In genomic region chr12:122336015-122336946, GRCh38 we compare ENCODE assay signal across 8 cellular contexts.
A peak's percentile ranks its signal among the peaks of the same experiment; 100 is the strongest.
DNase-seq lines count a peak whose midpoint lies in the region; ATAC-seq and TF ChIP-seq lines count a peak whose summit lies in the region.

No MANE protein-coding gene starts in this region.

- DNase-seq in DMS79 treated with DMSO at 0.1 percent for 48 hours (lab: John Stamatoyannopoulos, UW) (peak; percentile 10), M059J (ENCODE audit: low read depth) (peak; percentile 18), WERI-Rb-1 (peak; percentile 35), dermis microvascular lymphatic vessel endothelial cell (ENCODE audit: low read depth in 2 of 2) (peak; percentile 47 to 64), NCI-H2107 (lab: John Stamatoyannopoulos, UW) (no peak), amniotic stem cell (lab: John Stamatoyannopoulos, UW) (no peak)

- H3K9me3 ChIP-seq in WERI-Rb-1 (ENCODE audit: severe bottlenecking): no peaks in the 10 kb centered on the region
- H3K9me3 ChIP-seq in neural cell (ENCODE audit: low read length): no peaks in the 10 kb centered on the region

- peaks cover 19% of the 10 kb centered on the region for H3K36me3 ChIP-seq in WERI-Rb-1
- peaks cover 4% of the 10 kb centered on the region for H3K36me3 ChIP-seq in neural cell (ENCODE audit: insufficient read depth, low read length)

- H3K4me3 ChIP-seq in WERI-Rb-1 (ENCODE audit: low read depth, low read length) (no peak overlapping the region), neural cell (ENCODE audit: low read length) (no peak overlapping the region)

- no peak overlapping the region for H2AFZ ChIP-seq in neural cell (ENCODE audit: low read depth, low read length)

- H3K27me3 ChIP-seq in WERI-Rb-1 (ENCODE audit: insufficient read depth, low read depth, severe bottlenecking) (no peaks in the 10 kb centered on the region), neural cell (ENCODE audit: insufficient read depth, low read depth, low read length) (no peaks in the 10 kb centered on the region)

- no peak for ATAC-seq in GM19328 (IDR thresholded peaks at IDR 0.05; ENCODE audit: unreplicated experiment)

- H3K27ac ChIP-seq in WERI-Rb-1: no peak overlapping the region
- H3K27ac ChIP-seq in neural cell (ENCODE audit: low read length): no peak overlapping the region

- TF ChIP-seq RAD21 in neural cell (conservative IDR thresholded peaks at IDR 0.05): no peak

- no peaks in the 10 kb centered on the region for H3F3A ChIP-seq in neural cell (ENCODE audit: insufficient read depth, low read length, poor library complexity, severe bottlenecking)

- no peaks in the 10 kb centered on the region for H3K9me2 ChIP-seq in neural cell (ENCODE audit: insufficient read depth, low read length)

- no peak for TF ChIP-seq EP300 in neural cell (conservative IDR thresholded peaks at IDR 0.05; ENCODE audit: poor library complexity, severe bottlenecking)

- no peak overlapping the region for H3K4me2 ChIP-seq in neural cell (ENCODE audit: low read length)

- H3K9ac ChIP-seq in neural cell (ENCODE audit: low read length): no peak overlapping the region

- TF ChIP-seq CTCF in WERI-Rb-1 (IDR thresholded peaks at IDR 0.05; ENCODE audit: low read depth, low read length) (peak; percentile 57), neural cell (IDR thresholded peaks at IDR 0.05; ENCODE audit: poor library complexity, severe bottlenecking) (peak; percentile 28)

- H3K79me2 ChIP-seq in neural cell (replicated peaks; ENCODE audit: insufficient read depth, low read length): no peaks in the 10 kb centered on the region

- H4K20me1 ChIP-seq in neural cell (ENCODE audit: insufficient read depth): no peaks in the 10 kb centered on the region

TF ChIP-seq in neural cell, 6 proteins besides CTCF, POLR2A, EP300 and RAD21:
- TF ChIP-seq TAF1 (IDR thresholded peaks at IDR 0.05; ENCODE audit: low read depth) (no peak), EZH2 (IDR thresholded peaks at IDR 0.05; ENCODE audit: borderline replicate concordance, insufficient read depth, low read length, poor library complexity, severe bottlenecking) (no peak), MXI1 (conservative IDR thresholded peaks at IDR 0.05; ENCODE audit: poor library complexity, severe bottlenecking) (no peak), SMC3 (conservative IDR thresholded peaks at IDR 0.05; ENCODE audit: poor library complexity) (no peak), POLR2AphosphoS5 (IDR thresholded peaks at IDR 0.05) (no peak), REST (IDR thresholded peaks at IDR 0.05; ENCODE audit: borderline replicate concordance) (no peak)

Comparison
In these comparisons a context has a peak if more than half of its experiments do, and no peak if none do; other contexts are left out.
1. DNase-seq: peak in DMS79 treated with DMSO at 0.1 percent for 48 hours (single experiment), M059J (single experiment), WERI-Rb-1 (single experiment) and dermis microvascular lymphatic vessel endothelial cell (2 of 2); none in NCI-H2107 (single experiment) and amniotic stem cell (single experiment).